Comparison of ENCODE assay signal across 20 cellular contexts in the genomic region with DNA sequence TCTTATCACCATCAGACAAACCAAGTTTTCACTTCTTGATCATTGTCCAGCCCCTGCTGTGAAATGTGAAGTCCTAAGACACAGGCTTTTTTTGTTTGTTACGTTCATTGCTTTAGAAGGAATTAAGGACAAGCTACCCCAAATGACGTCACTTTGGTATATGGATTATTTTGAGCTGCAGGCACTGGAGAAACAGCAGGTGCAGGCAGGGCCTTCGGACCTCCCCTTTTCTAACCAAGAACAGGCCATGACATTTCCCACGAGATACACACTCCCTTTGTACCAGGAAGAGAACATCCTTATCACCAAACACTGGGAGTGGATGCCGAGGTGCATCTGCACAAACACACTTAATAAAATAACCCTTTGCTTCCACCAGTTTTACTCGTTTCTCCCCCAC.
"Had no signal": no experiment of that assay in that cellular context is flagged by ENCODE, and none has a peak within 500 bp of the region (broad histone marks: within the 10 kb centered on the region; RNA-seq: fewer than 3 reads in every experiment).

No MANE protein-coding gene starts in this region.

- H3K4me3 ChIP-seq: body of pancreas, cardiac muscle cell, gastroesophageal sphincter, heart left ventricle, prostate gland, right atrium auricular region, skin epidermis, tibial artery had no signal

- H3K36me3 ChIP-seq: cardiac muscle cell, gastroesophageal sphincter, heart left ventricle, prostate gland, right atrium auricular region, tibial artery had no signal

- ATAC-seq: body of pancreas, gastroesophageal sphincter, heart left ventricle, T-helper 17 cell had no signal

- H3K27me3 ChIP-seq: body of pancreas, cardiac muscle cell, gastroesophageal sphincter, right atrium auricular region had no signal

- H3K27ac ChIP-seq: body of pancreas, cardiac muscle cell, epithelial cell of prostate, gastroesophageal sphincter, heart left ventricle, prostate gland, right atrium auricular region, skin epidermis, tibial artery had no signal

- H3K9me3 ChIP-seq: body of pancreas, gastroesophageal sphincter, heart left ventricle, prostate gland, right atrium auricular region, tibial artery had no signal

- H3K4me1 ChIP-seq: body of pancreas, gastroesophageal sphincter, heart left ventricle, prostate gland, right atrium auricular region, tibial artery had no signal

- DNase-seq: activated CD4-positive, alpha-beta memory T cell treated with anti-CD3 and anti-CD28 coated beads, Interleukin-2, amount 10 ng/mL, durations not matched to agents 7 days and 5 days; activated CD4-positive, alpha-beta T cell treated with anti-CD3 and anti-CD28 coated beads for 48 hours; activated gamma-delta T cell; activated naive CD4-positive, alpha-beta T cell treated with anti-CD3 and anti-CD28 coated beads, Interleukin-2, amount 50 U/mL, for 16 hours; activated T-cell treated with anti-CD3 and anti-CD28 coated beads for 4 hours; anterior cingulate cortex; body of pancreas; left cardiac atrium; naive B cell; stimulated activated CD4-positive, alpha-beta T cell treated with anti-CD3 and anti-CD28 coated beads, Interleukin-1b, Interleukin-23, amount 100 ng/mL, for 48 hours; substantia nigra; T-helper 17 cell; tibial artery had no signal
